Comparison of ENCODE assay signal across 33 cellular contexts in genomic region chr10:111525696-111526095, GRCh38.
"Had no signal": no experiment of that assay in that cellular context is flagged by ENCODE, and none has a peak within 500 bp of the region (broad histone marks: within the 10 kb centered on the region; RNA-seq: fewer than 3 reads in every experiment).

No MANE protein-coding gene starts in this region.

- H3K27me3 ChIP-seq: adrenal gland, body of pancreas, breast epithelium, Peyer's patch had no signal

- H3K36me3 ChIP-seq: adrenal gland, breast epithelium, Peyer's patch had no signal

- H3K27ac Mint-ChIP-seq: activated B cell treated with CpG ODN at 0.5 μM for 24 hours; activated CD4-positive, alpha-beta memory T cell treated with anti-CD3 and anti-CD28 coated beads for 36 hours; activated naive CD4-positive, alpha-beta T cell treated with anti-CD3 and anti-CD28 coated beads for 36 hours; activated naive CD4-positive, alpha-beta T cell treated with anti-CD3 and anti-CD28 coated beads, Interleukin-2, amount 50 U/mL, for 72 hours; activated T-helper 1 cell treated with anti-CD3 and anti-CD28 coated beads, Interleukin-12 subunit alpha, Interleukin-12 subunit beta, Interleukin-2, Interleukin-4 antibody, amounts not matched to agents 30 ng/mL and 10 ng/mL and 1 ng/mL, durations not matched to agents 14 hours and 24 hours and 36 hours had no signal

- H3K4me3 Mint-ChIP-seq: activated B cell treated with CpG ODN at 0.5 μM for 24 hours; activated CD4-positive, alpha-beta memory T cell treated with anti-CD3 and anti-CD28 coated beads for 36 hours; activated naive CD4-positive, alpha-beta T cell treated with anti-CD3 and anti-CD28 coated beads for 36 hours; activated T-cell treated with anti-CD3 and anti-CD28 coated beads, Interleukin-2, amount 50 U/mL, for 4 hours; activated T-helper 1 cell treated with anti-CD3 and anti-CD28 coated beads, Interleukin-12 subunit alpha, Interleukin-12 subunit beta, Interleukin-2, Interleukin-4 antibody, amounts not matched to agents 30 ng/mL and 10 ng/mL and 1 ng/mL, durations not matched to agents 14 hours and 24 hours and 36 hours had no signal

- H3K36me3 Mint-ChIP-seq: activated CD4-positive, alpha-beta memory T cell treated with anti-CD3 and anti-CD28 coated beads for 36 hours; activated naive CD4-positive, alpha-beta T cell treated with anti-CD3 and anti-CD28 coated beads, Interleukin-2, amount 50 U/mL, for 72 hours had no signal

- H3K4me2 ChIP-seq: KMS-11 had no signal

- H3K27me3 Mint-ChIP-seq: activated CD4-positive, alpha-beta memory T cell treated with anti-CD3 and anti-CD28 coated beads for 36 hours had no signal

- DNase-seq: activated B cell treated with CpG ODN at 0.5 μM for 24 hours; activated CD4-positive, alpha-beta memory T cell treated with anti-CD3 and anti-CD28 coated beads for 36 hours; activated CD4-positive, alpha-beta T cell treated with anti-CD3 and anti-CD28 coated beads for 4 hours; activated CD4-positive, alpha-beta T cell treated with anti-CD3 and anti-CD28 coated beads, Interleukin-2, amount 50 U/mL, for 1 hour; activated CD4-positive, CD25-positive, alpha-beta regulatory T cell treated with anti-CD3 and anti-CD28 coated beads, Interleukin-2, amount 50 U/mL, for 72 hours; activated CD8-positive, alpha-beta memory T cell treated with anti-CD3 and anti-CD28 coated beads, Interleukin-2, amount 50 U/mL, for 4 hours; activated gamma-delta T cell treated with Interleukin-2 at 50 U/mL for 16 hours; activated naive CD4-positive, alpha-beta T cell treated with anti-CD3 and anti-CD28 coated beads for 36 hours; activated T-cell treated with anti-CD3 and anti-CD28 coated beads for 4 hours; activated T-cell treated with anti-CD3 and anti-CD28 coated beads, Interleukin-2, amount 50 U/mL, for 4 hours; adrenal gland; body of pancreas; NCI-H1092 treated with DMSO at 0.1 percent for 48 hours; NCI-H1417; NCI-H146; NCI-H187 treated with DMSO at 0.1 percent for 48 hours; NCI-H2081; NCI-H345; NCI-H510A treated with DMSO at 0.1 percent for 48 hours; NCI-H526 treated with DMSO at 0.1 percent for 48 hours; NK-92 treated with Interleukin-12 subunit alpha and Interleukin-12 subunit beta, amount 100 ng/mL, for 24 hours; PC-3; Peyer's patch; SIG-M5; T-helper 1 cell; T-helper 2 cell; T-helper 9 cell had no signal

- H3K4me1 ChIP-seq: adrenal gland, body of pancreas, breast epithelium, Peyer's patch had no signal

- H3K9me3 Mint-ChIP-seq: activated B cell treated with CpG ODN at 0.5 μM for 24 hours; activated CD4-positive, alpha-beta memory T cell treated with anti-CD3 and anti-CD28 coated beads for 36 hours; activated naive CD4-positive, alpha-beta T cell treated with anti-CD3 and anti-CD28 coated beads for 36 hours; activated naive CD4-positive, alpha-beta T cell treated with anti-CD3 and anti-CD28 coated beads, Interleukin-2, amount 50 U/mL, for 72 hours; activated T-cell treated with anti-CD3 and anti-CD28 coated beads, Interleukin-2, amount 50 U/mL, for 4 hours; activated T-helper 1 cell treated with anti-CD3 and anti-CD28 coated beads, Interleukin-12 subunit alpha, Interleukin-12 subunit beta, Interleukin-2, Interleukin-4 antibody, amounts not matched to agents 30 ng/mL and 10 ng/mL and 1 ng/mL, durations not matched to agents 14 hours and 24 hours and 36 hours had no signal

- H3K9ac ChIP-seq: KMS-11 had no signal

- H3K4me3 ChIP-seq: adrenal gland, body of pancreas, breast epithelium, Peyer's patch had no signal

- H3K27ac ChIP-seq: adrenal gland, body of pancreas, breast epithelium, KMS-11, Peyer's patch, RWPE1, VCaP had no signal

- H3K4me1 Mint-ChIP-seq: activated B cell treated with CpG ODN at 0.5 μM for 24 hours had no signal

- H3K9me3 ChIP-seq: adrenal gland, body of pancreas, breast epithelium, Peyer's patch had no signal
